Comparison of ENCODE assay signal across 19 cellular contexts in the genomic region with DNA sequence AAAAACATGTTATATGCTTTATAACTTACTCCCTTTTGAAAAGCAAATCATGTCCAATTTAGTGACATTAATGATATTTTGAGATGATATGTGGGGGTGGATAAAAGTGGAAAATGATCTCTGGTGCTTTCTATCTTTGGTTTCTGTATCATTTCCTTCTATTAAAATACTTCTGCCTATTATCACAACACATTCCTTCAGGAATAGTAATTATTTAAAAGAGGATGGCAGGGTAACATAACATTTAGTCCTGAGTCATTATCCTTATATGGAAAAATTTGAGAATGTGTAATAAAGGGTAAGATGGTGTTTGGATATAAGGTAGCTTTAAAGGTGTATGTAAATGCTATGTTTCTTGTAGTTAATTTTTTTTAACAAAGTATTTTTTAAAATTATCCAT.
A peak's percentile ranks its signal among the peaks of the same experiment; 100 is the strongest.
DNase-seq lines count a peak whose midpoint lies in the region; ATAC-seq and TF ChIP-seq lines count a peak whose summit lies in the region.
"Had no signal": no experiment of that assay in that cellular context is flagged by ENCODE, and none has a peak within 500 bp of the region (broad histone marks: within the 10 kb centered on the region; RNA-seq: fewer than 3 reads in every experiment).

No MANE protein-coding gene starts in this region.

- CTCF ChIA-PET in SK-N-SH (lab: Yijun Ruan, JAX): no interaction called here

- no peak overlapping the region for H2BK5ac ChIP-seq in mesenchymal stem cell (ENCODE audit: low read depth, low read length, poor library complexity, severe bottlenecking)

- H2BK15ac ChIP-seq in mesenchymal stem cell (ENCODE audit: low read depth, poor library complexity, severe bottlenecking): no peak overlapping the region

- no peak overlapping the region for H2AK5ac ChIP-seq in mesenchymal stem cell (ENCODE audit: low read length, severe bottlenecking)

- H2BK12ac ChIP-seq in mesenchymal stem cell (ENCODE audit: low read length in 2 of 2): no peak overlapping the region

- no peak for ATAC-seq in HG03108 (IDR thresholded peaks at IDR 0.05; ENCODE audit: unreplicated experiment)
- ATAC-seq: GM23338, T-cell had no signal

- H4K20me1 ChIP-seq in SK-N-SH (ENCODE audit: insufficient read depth) (no peaks in the 10 kb centered on the region), fibroblast of lung (ENCODE audit: control insufficient read depth, extremely low read depth, insufficient read depth, low read length) (no peaks in the 10 kb centered on the region)

- no peak overlapping the region for H3K18ac ChIP-seq in mesenchymal stem cell (ENCODE audit: low read depth in 1 of 2, low read length in 2 of 2)

- POLR2A ChIA-PET in SK-N-SH (lab: Yijun Ruan, JAX): no interaction called here

- H3K4me1 ChIP-seq in SK-N-SH (ENCODE audit: control insufficient read depth in 1 of 2, insufficient read depth in 2 of 2, low read depth in 1 of 2, low read length in 1 of 2): peaks cover 0 to 17% of the 10 kb centered on the region in 2 experiments; a peak in 1 of 4 replicates
- H3K4me1 ChIP-seq in fibroblast of lung (ENCODE audit: control insufficient read depth, extremely low read depth, insufficient read depth, low read length): no peaks in the 10 kb centered on the region
- H3K4me1 ChIP-seq in mesenchymal stem cell (ENCODE audit: control insufficient read depth, insufficient read depth, low read depth, low read length): no peaks in the 10 kb centered on the region
- H3K4me1 ChIP-seq: HAP-1 had no signal

- H3F3A ChIP-seq in SK-N-SH (replicated peaks; ENCODE audit: insufficient read depth): peaks cover 16% of the 10 kb centered on the region

- H3K79me1 ChIP-seq in mesenchymal stem cell (replicated peaks; ENCODE audit: low read length, poor library complexity, severe bottlenecking): no peaks in the 10 kb centered on the region

- DNase-seq in HCEC 1CT: peak; percentile 56
- DNase-seq in SK-N-SH: no peak
- DNase-seq in fibroblast of lung (ENCODE audit: low read depth in 2 of 2): peak; percentile 1 to 20
- DNase-seq in mesenchymal stem cell: peak; percentile 28
- no peak for DNase-seq in activated T-cell treated with anti-CD3 and anti-CD28 coated beads, Interleukin-2, amount 50 U/mL, for 1 hour
- no peak for DNase-seq in activated CD8-positive, alpha-beta memory T cell treated with anti-CD3 and anti-CD28 coated beads, Interleukin-2, amount 50 U/mL, for 48 hours
- DNase-seq: EL, GF-D8, Karpas-422, NCI-H1417, NCI-H187 treated with DMSO at 0.1 percent for 48 hours, NCI-H2107, NCI-H510A, NCI-H748 treated with DMSO at 0.1 percent for 48 hours, SIG-M5, T-cell had no signal

- peak overlapping the region in 1 of 2 experiments; percentile 37; a peak in 2 of 4 replicates for H3K27ac ChIP-seq in SK-N-SH (ENCODE audit: low read depth in 2 of 2, low read length in 1 of 2)
- H3K27ac ChIP-seq in fibroblast of lung (ENCODE audit: insufficient read depth, low read length): no peak overlapping the region
- H3K27ac ChIP-seq in mesenchymal stem cell (ENCODE audit: low read length, poor library complexity, severe bottlenecking): no peak overlapping the region

- H4K91ac ChIP-seq in mesenchymal stem cell (ENCODE audit: low read length): no peak overlapping the region

- H3K9ac ChIP-seq in SK-N-SH (no peak overlapping the region), fibroblast of lung (ENCODE audit: insufficient read depth, low read length) (no peak overlapping the region), mesenchymal stem cell (ENCODE audit: low read length) (no peak overlapping the region)

- no peak overlapping the region for H2BK120ac ChIP-seq in mesenchymal stem cell (ENCODE audit: low read depth, low read length)

- H3K23ac ChIP-seq in mesenchymal stem cell (ENCODE audit: low read length in 2 of 2): no peak overlapping the region

- TF ChIP-seq RAD21 in SK-N-SH (IDR thresholded peaks at IDR 0.05; ENCODE audit: low read length): no peak

- H3K79me2 ChIP-seq in SK-N-SH (ENCODE audit: insufficient read depth) (no peaks in the 10 kb centered on the region), fibroblast of lung (ENCODE audit: control insufficient read depth, insufficient read depth, low read length) (no peaks in the 10 kb centered on the region)

- H3K9me2 ChIP-seq in SK-N-SH: no peaks in the 10 kb centered on the region

- no peak overlapping the region for H3K4ac ChIP-seq in mesenchymal stem cell (ENCODE audit: low read depth in 1 of 2, low read length in 2 of 2)

- H4K8ac ChIP-seq in mesenchymal stem cell (ENCODE audit: low read length): no peak overlapping the region

- H3K4me2 ChIP-seq in SK-N-SH (0 out of 2 replicates have a peak overlapping the region, but pooled peaks have one; percentile 2), fibroblast of lung (ENCODE audit: extremely low read depth, insufficient read depth, low read length) (no peak overlapping the region), mesenchymal stem cell (ENCODE audit: low read length, poor library complexity, severe bottlenecking) (no peak overlapping the region)
- H3K4me2 ChIP-seq: GM23338 had no signal

- TF ChIP-seq EP300 in SK-N-SH (IDR thresholded peaks at IDR 0.05; ENCODE audit: borderline replicate concordance in 1 of 2, low read depth in 1 of 2, low read length in 1 of 2): 0 out of 4 replicates have a peak, but pooled peaks of 1 of the 2 experiments have one; percentile 22

- no peaks in the 10 kb centered on the region for H3K27me3 ChIP-seq in SK-N-SH (ENCODE audit: insufficient read depth)
- no peaks in the 10 kb centered on the region for H3K27me3 ChIP-seq in fibroblast of lung (ENCODE audit: control insufficient read depth, insufficient read depth, low read length)
- H3K27me3 ChIP-seq in mesenchymal stem cell (ENCODE audit: control insufficient read depth in 1 of 2, insufficient read depth in 1 of 2, low read length in 2 of 2): no peaks in the 10 kb centered on the region

- TF ChIP-seq CTCF in SK-N-SH (IDR thresholded peaks at IDR 0.05) (no peak), fibroblast of lung (conservative IDR thresholded peaks at IDR 0.05 in 1 of 2, IDR thresholded peaks at IDR 0.05 in 1 of 2; ENCODE audit: low read depth in 1 of 2, low read length in 2 of 2) (no peak)

- no peak overlapping the region for H3K14ac ChIP-seq in mesenchymal stem cell (ENCODE audit: low read length in 2 of 2)

- H2AFZ ChIP-seq in SK-N-SH (ENCODE audit: low read depth): no peak overlapping the region
- no peak overlapping the region for H2AFZ ChIP-seq in fibroblast of lung (ENCODE audit: low read length)
- H2AFZ ChIP-seq in mesenchymal stem cell (ENCODE audit: low read depth, low read length): no peak overlapping the region
- H2AFZ ChIP-seq: GM23338 had no signal

- H3K9me3 ChIP-seq in SK-N-SH: no peaks in the 10 kb centered on the region
- H3K9me3 ChIP-seq in fibroblast of lung (ENCODE audit: control insufficient read depth, insufficient read depth, low read depth, low read length): no peaks in the 10 kb centered on the region
- no peaks in the 10 kb centered on the region for H3K9me3 ChIP-seq in mesenchymal stem cell (ENCODE audit: control insufficient read depth, low read length)
- H3K9me3 ChIP-seq: HAP-1 had no signal

- H3K4me3 ChIP-seq in SK-N-SH (ENCODE audit: low read depth in 2 of 2, low read length in 1 of 2): no peak overlapping the region
- H3K4me3 ChIP-seq in fibroblast of lung (replicated peaks in 1 of 4; ENCODE audit: control extremely low read depth in 1 of 4, insufficient read depth in 1 of 4, low read depth in 3 of 4, low read length in 4 of 4): no peak overlapping the region
- no peak overlapping the region for H3K4me3 ChIP-seq in mesenchymal stem cell (ENCODE audit: insufficient read depth in 1 of 2, low read depth in 1 of 2, low read length in 2 of 2)
- H3K4me3 ChIP-seq: GM23338, HAP-1 had no signal

- H3K36me3 ChIP-seq in SK-N-SH (replicated peaks in 1 of 2; ENCODE audit: control insufficient read depth in 1 of 2, insufficient read depth in 2 of 2, low read length in 1 of 2): no peaks in the 10 kb centered on the region
- no peaks in the 10 kb centered on the region for H3K36me3 ChIP-seq in fibroblast of lung (ENCODE audit: control insufficient read depth, insufficient read depth, low read length)
- no peaks in the 10 kb centered on the region for H3K36me3 ChIP-seq in mesenchymal stem cell (ENCODE audit: control insufficient read depth in 1 of 2, insufficient read depth in 2 of 2, low read depth in 1 of 2, low read length in 2 of 2)
- H3K36me3 ChIP-seq: HAP-1 had no signal

TF ChIP-seq in SK-N-SH, 30 proteins besides CTCF, POLR2A, EP300 and RAD21 (continues in another document):
- TF ChIP-seq MXI1 (IDR thresholded peaks at IDR 0.05; ENCODE audit: low read depth, low read length): no peak
- no peak for TF ChIP-seq NFIC (IDR thresholded peaks at IDR 0.05; ENCODE audit: borderline replicate concordance)
- TF ChIP-seq, protein P1, sequence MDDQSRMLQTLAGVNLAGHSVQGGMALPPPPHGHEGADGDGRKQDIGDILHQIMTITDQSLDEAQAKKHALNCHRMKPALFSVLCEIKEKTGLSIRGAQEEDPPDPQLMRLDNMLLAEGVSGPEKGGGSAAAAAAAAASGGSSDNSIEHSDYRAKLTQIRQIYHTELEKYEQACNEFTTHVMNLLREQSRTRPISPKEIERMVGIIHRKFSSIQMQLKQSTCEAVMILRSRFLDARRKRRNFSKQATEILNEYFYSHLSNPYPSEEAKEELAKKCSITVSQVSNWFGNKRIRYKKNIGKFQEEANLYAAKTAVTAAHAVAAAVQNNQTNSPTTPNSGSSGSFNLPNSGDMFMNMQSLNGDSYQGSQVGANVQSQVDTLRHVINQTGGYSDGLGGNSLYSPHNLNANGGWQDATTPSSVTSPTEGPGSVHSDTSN (IDR thresholded peaks at IDR 0.05): no peak
- TF ChIP-seq GATA2 (CRISPR knock-in tag; IDR thresholded peaks at IDR 0.05): no peak
- TF ChIP-seq TAF1 (IDR thresholded peaks at IDR 0.05; ENCODE audit: borderline replicate concordance, low read depth, low read length): no peak

Comparison
In these comparisons a context has a peak if more than half of its experiments do, and no peak if none do; other contexts are left out.
1. DNase-seq: peak in HCEC 1CT (single experiment), fibroblast of lung (2 of 2) and mesenchymal stem cell (single experiment); none in SK-N-SH (single experiment), activated T-cell treated with anti-CD3 and anti-CD28 coated beads, Interleukin-2, amount 50 U/mL, for 1 hour (single experiment) and activated CD8-positive, alpha-beta memory T cell treated with anti-CD3 and anti-CD28 coated beads, Interleukin-2, amount 50 U/mL, for 48 hours (single experiment).